28 cellular contexts compared by ENCODE assay signal in the genomic region with DNA sequence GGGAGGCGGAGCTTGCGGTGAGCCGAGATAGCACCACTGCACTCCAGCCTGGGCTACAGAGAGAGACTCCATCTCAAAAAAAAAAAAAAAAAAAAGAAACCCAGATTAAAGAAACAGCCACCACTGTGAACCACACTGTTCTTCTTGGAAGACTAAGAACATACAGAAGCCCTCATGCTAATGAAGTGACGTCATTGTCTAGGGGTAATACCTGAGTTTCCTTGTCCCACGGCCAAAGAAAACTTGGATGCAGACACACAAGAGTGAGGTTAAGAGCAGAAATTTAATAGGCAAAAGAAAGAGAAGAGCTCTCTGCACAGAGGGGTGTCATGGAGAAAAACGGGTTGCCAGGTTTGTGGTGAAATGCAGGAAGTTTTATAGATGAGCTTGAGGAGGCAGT.
"Had no signal": no experiment of that assay in that cellular context is flagged by ENCODE, and none has a peak within 500 bp of the region (broad histone marks: within the 10 kb centered on the region; RNA-seq: fewer than 3 reads in every experiment).

No MANE protein-coding gene starts in this region.

- DNase-seq: colonic mucosa; cortex of kidney; effector CD8-positive, alpha-beta T cell; effector memory CD8-positive, alpha-beta T cell; endodermal cell; erythroblast; esophagus squamous epithelium; foreskin fibroblast; foreskin melanocyte; gastrocnemius medialis; glutamatergic neuron; head of caudate nucleus; heart right ventricle; hippocampal formation; left cardiac atrium; left lung; left ventricle myocardium superior; lower lobe of right lung; mesenchymal stem cell; mucosa of descending colon; naive B cell had no signal

- H3K4me1 ChIP-seq: colonic mucosa, esophagus squamous epithelium, gastrocnemius medialis, heart right ventricle, left lung, lower lobe of right lung had no signal

- H3K36me3 ChIP-seq: colonic mucosa, esophagus squamous epithelium, gastrocnemius medialis, heart right ventricle, left lung, lower lobe of right lung had no signal

- H3K9me3 Mint-ChIP-seq: mesothelial cell of epicardium had no signal

- FAIRE-seq: endometrium, islet of Langerhans, keratinocyte had no signal

- H3K27ac ChIP-seq: colonic mucosa, epithelial cell of prostate, esophagus squamous epithelium, gastrocnemius medialis, heart right ventricle, left lung, lower lobe of right lung had no signal

- H3K36me3 Mint-ChIP-seq: mesothelial cell of epicardium, naive B cell had no signal

- H3K9me3 ChIP-seq: colonic mucosa, esophagus squamous epithelium, gastrocnemius medialis, left lung, lower lobe of right lung, mucosa of descending colon had no signal

- H3K4me3 Mint-ChIP-seq: dendritic cell treated with granulocyte-macrophage colony-stimulating factor and Interleukin-4, amounts not matched to agents 40 ng/mL and 50 ng/mL, for 4 days; effector memory CD8-positive, alpha-beta T cell; endodermal cell; mesothelial cell of epicardium; naive B cell had no signal

- H3K27ac Mint-ChIP-seq: dendritic cell treated with granulocyte-macrophage colony-stimulating factor and Interleukin-4, amounts not matched to agents 40 ng/mL and 50 ng/mL, for 4 days; effector memory CD8-positive, alpha-beta T cell; endodermal cell; mesothelial cell of epicardium; naive B cell had no signal

- H3K27me3 ChIP-seq: colonic mucosa, esophagus squamous epithelium, gastrocnemius medialis, heart right ventricle, left lung had no signal

- H3K27me3 Mint-ChIP-seq: dendritic cell treated with granulocyte-macrophage colony-stimulating factor and Interleukin-4, amounts not matched to agents 40 ng/mL and 50 ng/mL, for 4 days; effector memory CD8-positive, alpha-beta T cell; naive B cell had no signal

- ATAC-seq: effector memory CD8-positive, alpha-beta T cell; esophagus mucosa; gastrocnemius medialis; heart right ventricle; left cardiac atrium; left lung; left ventricle myocardium superior; lower lobe of right lung; mucosa of descending colon had no signal

- H3K4me1 Mint-ChIP-seq: mesothelial cell of epicardium, naive B cell had no signal

- H3K4me3 ChIP-seq: colonic mucosa, esophagus squamous epithelium, gastrocnemius medialis, heart right ventricle, left lung, lower lobe of right lung, mucosa of descending colon had no signal
